18 cellular contexts compared by ENCODE assay signal in genomic region chr1:76086597-76086996, GRCh38. TPM values are rescaled to one million over a fixed set of nuclear protein-coding genes. Genes with fewer than 3 reads are reported as not detected.
DNase-seq lines count a peak whose midpoint lies in the region; ATAC-seq, FAIRE-seq and TF ChIP-seq lines count a peak whose summit lies in the region.
"Had no signal": no experiment of that assay in that cellular context is flagged by ENCODE, and none has a peak within 500 bp of the region (broad histone marks: within the 10 kb centered on the region; RNA-seq: fewer than 3 reads in every experiment).

No MANE protein-coding gene starts in this region.

- H3K27me3 ChIP-seq in bronchial epithelial cell (ENCODE audit: control insufficient read depth, insufficient read depth, low read length), result no peaks in the 10 kb centered on the region
- H3K27me3 ChIP-seq in left lung, result no peaks in the 10 kb centered on the region
- H3K27me3 ChIP-seq: SJCRH30 had no signal

- no peaks in the 10 kb centered on the region for H3K36me3 ChIP-seq in bronchial epithelial cell (ENCODE audit: control insufficient read depth, insufficient read depth, low read length)
- no peaks in the 10 kb centered on the region for H3K36me3 ChIP-seq in left lung
- H3K36me3 ChIP-seq: SJCRH30 had no signal

- ATAC-seq in left colon (peak; percentile 46), HG02973 (IDR thresholded peaks at IDR 0.05; ENCODE audit: unreplicated experiment) (no peak), GM18873 (IDR thresholded peaks at IDR 0.05; ENCODE audit: low FRiP score, unreplicated experiment) (no peak), left lung (no peak)
- ATAC-seq: K562 had no signal

- H3K27ac ChIP-seq in left lung, result no peak overlapping the region
- H3K27ac ChIP-seq: 22Rv1, SJCRH30 had no signal

- DNase-seq in NCI-H510A treated with DMSO at 0.1 percent for 48 hours (lab: John Stamatoyannopoulos, UW) (peak; percentile 67), NCI-H510A (lab: John Stamatoyannopoulos, UW) (no peak), bronchial epithelial cell (ENCODE audit: low read depth) (peak; percentile 39), left colon (no peak), left lung (no peak)
- no peak for DNase-seq in stimulated activated CD4-positive, alpha-beta T cell treated with anti-CD3 and anti-CD28 coated beads, Interleukin-4, amount 100 ng/mL, for 4 hours
- DNase-seq: DMS 273 treated with DMSO at 0.1 percent for 48 hours, GF-D8, H9, NCI-H1105, NCI-H1694, NCI-H524, NCI-H82, SJCRH30 had no signal

- H3K4me1 ChIP-seq in left lung, result peaks cover 0 to 8% of the 10 kb centered on the region in 2 donors

- no peak for TF ChIP-seq CTCF in bronchial epithelial cell (IDR thresholded peaks at IDR 0.05; ENCODE audit: insufficient read depth, low read length, severe bottlenecking)
- TF ChIP-seq CTCF in left lung (IDR thresholded peaks at IDR 0.05), result no peak

- intact Hi-C loops in left colon (cut with DNase I, micrococcal nuclease) (no loop called here), left lung (cut with DNase I) (no loop called here)

- FAIRE-seq in bronchial epithelial cell (lab: Jason Lieb, UNC), result no peak
- FAIRE-seq: K562 had no signal

- H3K4me3 ChIP-seq in bronchial epithelial cell (ENCODE audit: low read depth, low read length), result no peak overlapping the region
- H3K4me3 ChIP-seq in left lung, result no peak overlapping the region
- H3K4me3 ChIP-seq: K562, SJCRH30 had no signal

- H3K9me3 ChIP-seq in left lung, result no peaks in the 10 kb centered on the region
- H3K9me3 ChIP-seq: SJCRH30 had no signal

RNA-seq across cellular contexts. Expression of gene ST6GALNAC3, which starts 12.1 kb away (rescaled TPM):
- total RNA-seq in bronchial epithelial cell (0.26 and 1.4 TPM in 2 replicates), left colon (10 to 100 TPM; 10.5 to 13.3 TPM), left lung (10 to 100 TPM in 1 of 2 donors, 1 to 10 TPM in 1; 3.4 to 17.1 TPM)

Comparison
In these comparisons a context has a peak if more than half of its experiments do, and no peak if none do; other contexts are left out.
1. DNase-seq: peak in NCI-H510A treated with DMSO at 0.1 percent for 48 hours (single experiment) and bronchial epithelial cell (single experiment); none in NCI-H510A (single experiment), left colon (0 of 2), stimulated activated CD4-positive, alpha-beta T cell treated with anti-CD3 and anti-CD28 coated beads, Interleukin-4, amount 100 ng/mL, for 4 hours (0 of 2) and left lung (0 of 2).